Comparison of ENCODE assay signal across 22 cellular contexts in genomic region chr2:184756161-184756560, GRCh38.
DNase-seq lines count a peak whose midpoint lies in the region; ATAC-seq, FAIRE-seq and TF ChIP-seq lines count a peak whose summit lies in the region.
"Had no signal": no experiment of that assay in that cellular context is flagged by ENCODE, and none has a peak within 500 bp of the region (broad histone marks: within the 10 kb centered on the region; RNA-seq: fewer than 3 reads in every experiment).

No MANE protein-coding gene starts in this region.

- POLR2A ChIA-PET in WTC11 (lab: Charles Lee): no interaction called here
- POLR2A ChIA-PET in activated CD8-positive, alpha-beta T cell treated with anti-CD3 and anti-CD28 coated beads, Interleukin-2, amount 10 ng/mL, durations not matched to agents 7 days and 5 days (lab: Charles Lee): no interaction called here

- no peaks in the 10 kb centered on the region for H3K36me3 Mint-ChIP-seq in WTC11
- no peaks in the 10 kb centered on the region for H3K36me3 Mint-ChIP-seq in activated CD8-positive, alpha-beta T cell treated with anti-CD3 and anti-CD28 coated beads, Interleukin-2, amount 10 ng/mL, durations not matched to agents 7 days and 5 days (ENCODE audit: low read depth)
- H3K36me3 Mint-ChIP-seq: CD8-positive, alpha-beta T cell had no signal

- H3K4me3 Mint-ChIP-seq in WTC11: no peak overlapping the region
- H3K4me3 Mint-ChIP-seq in activated CD8-positive, alpha-beta T cell treated with anti-CD3 and anti-CD28 coated beads, Interleukin-2, amount 10 ng/mL, durations not matched to agents 7 days and 5 days: no peak overlapping the region
- H3K4me3 Mint-ChIP-seq: B cell; CD4-positive, alpha-beta T cell; CD8-positive, alpha-beta T cell had no signal

- no peak overlapping the region for H3K27ac Mint-ChIP-seq in WTC11
- no peak overlapping the region for H3K27ac Mint-ChIP-seq in activated CD8-positive, alpha-beta T cell treated with anti-CD3 and anti-CD28 coated beads, Interleukin-2, amount 10 ng/mL, durations not matched to agents 7 days and 5 days
- H3K27ac Mint-ChIP-seq: B cell; CD4-positive, alpha-beta T cell; CD8-positive, alpha-beta T cell had no signal

- ATAC-seq in WTC11 (no peak), HG02759 (IDR thresholded peaks at IDR 0.05; ENCODE audit: unreplicated experiment) (no peak)
- ATAC-seq in activated CD8-positive, alpha-beta T cell treated with anti-CD3 and anti-CD28 coated beads, Interleukin-2, amount 10 ng/mL, durations not matched to agents 7 days and 5 days: no peak
- ATAC-seq: A549; CD8-positive, alpha-beta T cell had no signal

- DNase-seq in WTC11 (ENCODE audit: low spot score) (no peak), HPDE6-E6E7 (ENCODE audit: extremely low spot score) (no peak)
- no peak for DNase-seq in activated CD8-positive, alpha-beta T cell treated with anti-CD3 and anti-CD28 coated beads, Interleukin-2, amount 10 ng/mL, durations not matched to agents 7 days and 5 days
- DNase-seq: 8988T; AML-193; Caco-2; Calu3; CD4-positive, alpha-beta T cell; CD8-positive, alpha-beta T cell; DMS53; DMS79; DND-41; EL; GF-D8 had no signal

- FAIRE-seq in A204.1 (lab: Jason Lieb, UNC): peak; percentile 32
- peak; percentile 60 for FAIRE-seq in G401.6 (lab: Jason Lieb, UNC)
- FAIRE-seq: A549, D721Med, GM12892, GM18507 had no signal

- peaks cover 26% of the 10 kb centered on the region for H3K4me1 Mint-ChIP-seq in WTC11
- no peaks in the 10 kb centered on the region for H3K4me1 Mint-ChIP-seq in activated CD8-positive, alpha-beta T cell treated with anti-CD3 and anti-CD28 coated beads, Interleukin-2, amount 10 ng/mL, durations not matched to agents 7 days and 5 days (ENCODE audit: low read depth)
- H3K4me1 Mint-ChIP-seq: B cell had no signal

- no peaks in the 10 kb centered on the region for H3K9me3 Mint-ChIP-seq in WTC11
- peaks cover 4% of the 10 kb centered on the region for H3K9me3 Mint-ChIP-seq in activated CD8-positive, alpha-beta T cell treated with anti-CD3 and anti-CD28 coated beads, Interleukin-2, amount 10 ng/mL, durations not matched to agents 7 days and 5 days (ENCODE audit: insufficient read depth)

- CTCF ChIA-PET in WTC11 (lab: Charles Lee): no interaction called here
- CTCF ChIA-PET in activated CD8-positive, alpha-beta T cell treated with anti-CD3 and anti-CD28 coated beads, Interleukin-2, amount 10 ng/mL, durations not matched to agents 7 days and 5 days (lab: Charles Lee): no interaction called here

- H3K27me3 Mint-ChIP-seq in WTC11 (ENCODE audit: low read depth): no peaks in the 10 kb centered on the region
- H3K27me3 Mint-ChIP-seq in activated CD8-positive, alpha-beta T cell treated with anti-CD3 and anti-CD28 coated beads, Interleukin-2, amount 10 ng/mL, durations not matched to agents 7 days and 5 days (ENCODE audit: low read depth): no peaks in the 10 kb centered on the region
- H3K27me3 Mint-ChIP-seq: B cell; CD4-positive, alpha-beta T cell had no signal

- TF ChIP-seq CTCF in WTC11 (IDR thresholded peaks at IDR 0.05): no peak

TF ChIP-seq in WTC11, 78 proteins besides CTCF, POLR2A, EP300 and RAD21:
- TF ChIP-seq HMGXB4 (CRISPR knock-in tag; IDR thresholded peaks at IDR 0.05) (no peak), NR2C2 (CRISPR knock-in tag; IDR thresholded peaks at IDR 0.05) (no peak), EMX1 (CRISPR knock-in tag; IDR thresholded peaks at IDR 0.05) (no peak), ZNF121 (CRISPR knock-in tag; IDR thresholded peaks at IDR 0.05) (0 out of 2 replicates have a peak, but pooled peaks have one; percentile 18), ZMAT4 (CRISPR knock-in tag; IDR thresholded peaks at IDR 0.05) (no peak)
TF ChIP-seq in WTC11: peak in this region for 1.
